ENCODE assay signal across 24 cellular contexts in genomic region chr10:44011603-44011981, GRCh38.
DNase-seq lines count a peak whose midpoint lies in the region; ATAC-seq and TF ChIP-seq lines count a peak whose summit lies in the region.
"Had no signal": no experiment of that assay in that cellular context is flagged by ENCODE, and none has a peak within 500 bp of the region (broad histone marks: within the 10 kb centered on the region; RNA-seq: fewer than 3 reads in every experiment).

No MANE protein-coding gene starts in this region.

- H3K4me3 ChIP-seq in neural cell (ENCODE audit: low read length): no peak overlapping the region
- H3K4me3 ChIP-seq: gastroesophageal sphincter, HAP-1, hepatocyte, lung, SJSA1, transverse colon had no signal

- no peaks in the 10 kb centered on the region for H4K20me1 ChIP-seq in neural cell (ENCODE audit: insufficient read depth)

- DNase-seq in DMS 273 (lab: John Stamatoyannopoulos, UW; ENCODE audit: unreplicated experiment) (peak; percentile 9), DMS 273 treated with DMSO at 0.1 percent for 48 hours (lab: John Stamatoyannopoulos, UW) (no peak), amniotic epithelial cell (ENCODE audit: low read depth) (peak; percentile 35), germinal center (ENCODE audit: low spot score) (no peak)
- DNase-seq: activated CD4-positive, CD25-positive, alpha-beta regulatory T cell; Kasumi-1; left cardiac atrium; MV-4-11; naive thymus-derived CD8-positive, alpha-beta T cell; NCI-H1436; NCI-H2081; NCI-H226; NCI-H69; transverse colon had no signal

- no peaks in the 10 kb centered on the region for H3K9me3 ChIP-seq in neural cell (ENCODE audit: low read length)
- H3K9me3 ChIP-seq: gastroesophageal sphincter, HAP-1, SJSA1, transverse colon had no signal

- no peaks in the 10 kb centered on the region for H3K27me3 ChIP-seq in neural cell (ENCODE audit: insufficient read depth, low read depth, low read length)
- H3K27me3 ChIP-seq: gastroesophageal sphincter, hepatocyte, SJSA1, transverse colon had no signal

- peak; percentile 4 for ATAC-seq in HG03175 (IDR thresholded peaks at IDR 0.05; ENCODE audit: unreplicated experiment)
- no peak for ATAC-seq in GM21447 (IDR thresholded peaks at IDR 0.05; ENCODE audit: unreplicated experiment)
- no peak for ATAC-seq in HG02870 (IDR thresholded peaks at IDR 0.05; ENCODE audit: unreplicated experiment)
- ATAC-seq: gastroesophageal sphincter; naive thymus-derived CD8-positive, alpha-beta T cell had no signal

- peak overlapping the region; percentile 17 for H3K27ac ChIP-seq in neural cell (ENCODE audit: low read length)
- H3K27ac ChIP-seq: 22Rv1, gastroesophageal sphincter, SJSA1, transverse colon had no signal

- H3K9ac ChIP-seq in neural cell (ENCODE audit: low read length): no peak overlapping the region

- H3K79me2 ChIP-seq in neural cell (replicated peaks; ENCODE audit: insufficient read depth, low read length): no peaks in the 10 kb centered on the region
- H3K79me2 ChIP-seq: hepatocyte had no signal

- H3K4me2 ChIP-seq in neural cell (ENCODE audit: low read length): no peak overlapping the region
- H3K4me2 ChIP-seq: hepatocyte had no signal

- H3F3A ChIP-seq in neural cell (ENCODE audit: insufficient read depth, low read length, poor library complexity, severe bottlenecking): no peaks in the 10 kb centered on the region

- no peaks in the 10 kb centered on the region for H3K9me2 ChIP-seq in neural cell (ENCODE audit: insufficient read depth, low read length)

- no peak for TF ChIP-seq CTCF in neural cell (IDR thresholded peaks at IDR 0.05; ENCODE audit: poor library complexity, severe bottlenecking)

- no peak for TF ChIP-seq EP300 in neural cell (conservative IDR thresholded peaks at IDR 0.05; ENCODE audit: poor library complexity, severe bottlenecking)

- TF ChIP-seq RAD21 in neural cell (conservative IDR thresholded peaks at IDR 0.05): no peak

- no peak overlapping the region for H2AFZ ChIP-seq in neural cell (ENCODE audit: low read depth, low read length)
- H2AFZ ChIP-seq: hepatocyte had no signal

- no peaks in the 10 kb centered on the region for H3K36me3 ChIP-seq in neural cell (ENCODE audit: insufficient read depth, low read length)
- H3K36me3 ChIP-seq: gastroesophageal sphincter, HAP-1, SJSA1, transverse colon had no signal

TF ChIP-seq in neural cell, 6 proteins besides CTCF, POLR2A, EP300 and RAD21:
- TF ChIP-seq MXI1 (conservative IDR thresholded peaks at IDR 0.05; ENCODE audit: poor library complexity, severe bottlenecking) (peak; percentile 22), TAF1 (IDR thresholded peaks at IDR 0.05; ENCODE audit: low read depth) (no peak)
TF ChIP-seq in neural cell: peak in this region for 1.

Comparison
In these comparisons a context has a peak if more than half of its experiments do, and no peak if none do; other contexts are left out.
1. DNase-seq: peak in DMS 273 (single experiment) and amniotic epithelial cell (single experiment); none in DMS 273 treated with DMSO at 0.1 percent for 48 hours (single experiment) and germinal center (single experiment).